8 cellular contexts compared by ENCODE assay signal in genomic region chr21:41761211-41762181, GRCh38. TPM values are rescaled to one million over a fixed set of nuclear protein-coding genes. Genes with fewer than 3 reads are reported as not detected.
DNase-seq lines count a peak whose midpoint lies in the region; ATAC-seq and TF ChIP-seq lines count a peak whose summit lies in the region.

No MANE protein-coding gene starts in this region.

- no peak for ATAC-seq in GM19035 (IDR thresholded peaks at IDR 0.05; ENCODE audit: unreplicated experiment)

- H3K4me3 ChIP-seq in A673 (ENCODE audit: low read depth, low read length, poor library complexity, severe bottlenecking) = peak overlapping the region; percentile 70
- peak overlapping the region in 1 of 2 donors; percentile 31 for H3K4me3 ChIP-seq in vagina

- peaks cover 56% of the 10 kb centered on the region for H3K4me1 ChIP-seq in A673 (ENCODE audit: insufficient read depth, low read length, poor library complexity, severe bottlenecking)
- H3K4me1 ChIP-seq in vagina = peaks cover 26% of the 10 kb centered on the region

- intact Hi-C loops in A673 (cut with micrococcal nuclease; ENCODE audit: unreplicated experiment) = no loop called here
- intact Hi-C loops in vagina (cut with DNase I) = no loop called here

- TF ChIP-seq CTCF in A673 (conservative IDR thresholded peaks at IDR 0.05; ENCODE audit: low read depth, low read length) (no peak), vagina (IDR thresholded peaks at IDR 0.05) (no peak)

- BruUV-seq in A673 (replicated peaks; lab: Mats Ljungman, UMichigan) = no TSS peak

- H3K27me3 ChIP-seq in A673 (replicated peaks; ENCODE audit: insufficient read depth, low read depth, low read length, poor library complexity) (no peaks in the 10 kb centered on the region), vagina (peaks cover 15% of the 10 kb centered on the region)

- H3K9me3 ChIP-seq in A673 (ENCODE audit: low read depth, low read length, poor library complexity, severe bottlenecking) = no peaks in the 10 kb centered on the region
- H3K9me3 ChIP-seq in vagina = no peaks in the 10 kb centered on the region

- peaks cover 2% of the 10 kb centered on the region for H3K36me3 ChIP-seq in A673 (ENCODE audit: insufficient read depth, low read length, poor library complexity, severe bottlenecking)
- no peaks in the 10 kb centered on the region for H3K36me3 ChIP-seq in vagina

- H3K27ac ChIP-seq in A673 (ENCODE audit: low read depth, low read length, poor library complexity, severe bottlenecking) (peak overlapping the region; percentile 90), vagina (no peak overlapping the region)

- TF ChIP-seq POLR2A in vagina (IDR thresholded peaks at IDR 0.05) = no peak

- POLR2A ChIA-PET in A673 (lab: Charles Lee; ENCODE audit: low non-redundant PET) = no interaction called here

- DNase-seq in A673 (ENCODE audit: low spot score) (no peak), NCI-H1105 (lab: John Stamatoyannopoulos, UW) (peak; percentile 46), dedifferentiated amniotic fluid mesenchymal stem cell (ENCODE audit: extremely low spot score) (peak; percentile 50), medulla oblongata (ENCODE audit: extremely low spot score) (peak; percentile 7), vagina (ENCODE audit: extremely low spot score in 2 of 2) (no peak), amniotic stem cell (lab: John Stamatoyannopoulos, UW) (no peak)
- DNase-seq in activated CD4-positive, CD25-positive, alpha-beta regulatory T cell (lab: John Stamatoyannopoulos, UW) = no peak

- CTCF ChIA-PET in A673 (lab: Charles Lee) = no interaction called here

RNA-seq across cellular contexts. Expression of gene RIPK4, which starts 5.4 kb away (rescaled TPM):
- 16.0 and 17.0 TPM in 2 replicates for total RNA-seq in A673 (2021)
- total RNA-seq in vagina = 28.0 TPM

Comparison
In these comparisons a context has a peak if more than half of its experiments do, and no peak if none do; other contexts are left out.
1. DNase-seq: peak in NCI-H1105 (single experiment), dedifferentiated amniotic fluid mesenchymal stem cell (single experiment) and medulla oblongata (single experiment); none in A673 (single experiment), activated CD4-positive, CD25-positive, alpha-beta regulatory T cell (0 of 4), vagina (0 of 2) and amniotic stem cell (single experiment).